Comparison of ENCODE assay signal across 8 cellular contexts in the genomic region with DNA sequence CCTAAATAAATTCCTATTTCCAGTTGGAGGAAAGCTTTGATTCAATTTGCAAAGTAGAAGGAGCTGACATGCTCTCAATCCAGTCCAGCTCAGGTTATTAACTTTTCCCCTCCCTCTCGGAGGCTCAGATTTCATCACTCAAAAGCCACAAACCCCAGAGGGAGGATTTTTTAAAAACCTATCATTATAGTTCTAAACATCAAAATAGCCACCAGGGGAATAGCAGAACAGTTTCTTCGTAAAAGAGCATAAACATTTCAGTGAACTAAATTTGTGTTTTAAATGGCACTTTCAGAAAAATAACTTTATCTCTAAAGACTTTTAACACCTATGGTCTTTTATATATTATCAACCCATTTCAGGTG. TPM values are rescaled to one million over a fixed set of nuclear protein-coding genes. Genes with fewer than 3 reads are reported as not detected.
DNase-seq lines count a peak whose midpoint lies in the region; ATAC-seq and TF ChIP-seq lines count a peak whose summit lies in the region.

No MANE protein-coding gene starts in this region.

- no peaks in the 10 kb centered on the region for H3K9me3 ChIP-seq in CD8-positive, alpha-beta memory T cell (ENCODE audit: low read length)
- H3K9me3 ChIP-seq in adipocyte (ENCODE audit: control insufficient read depth, low read length) (no peaks in the 10 kb centered on the region), lung (ENCODE audit: control insufficient read depth in 2 of 2, insufficient read depth in 1 of 2, low read length in 1 of 2) (no peaks in the 10 kb centered on the region)

- peak overlapping the region; percentile 71 for H3K4me3 ChIP-seq in CD8-positive, alpha-beta memory T cell (ENCODE audit: low read length)
- H3K4me3 ChIP-seq in adipocyte (ENCODE audit: low read length) (peak overlapping the region; percentile 9), lung (no peak overlapping the region)

- 17 to 33% methylated on average over 2 of the region's 2 CpGs for WGBS in lung, 2 donors

- CTCF ChIA-PET in CD8-positive, alpha-beta memory T cell (lab: Charles Lee) = interaction anchor here (1.0 to 8.4 kb wide), 9 partner anchors 10 to 71 kb away, joined by 3 to 72 read pairs (median 15); partner anchors contain the start of gene GPRIN3

- POLR2A ChIA-PET in CD8-positive, alpha-beta memory T cell (lab: Charles Lee) = interaction anchor here (1.0 to 3.5 kb wide), 5 partner anchors 9 to 46 kb away, joined by 3 to 35 read pairs (median 4); partner anchors contain the start of gene GPRIN3

- no peaks in the 10 kb centered on the region for H3K27me3 Mint-ChIP-seq in CD8-positive, alpha-beta memory T cell

- peak overlapping the region; percentile 93 to 100 (median 98) for H3K27ac Mint-ChIP-seq in CD8-positive, alpha-beta memory T cell

- peak overlapping the region; percentile 65 for H3K27ac ChIP-seq in CD8-positive, alpha-beta memory T cell (ENCODE audit: low read depth, low read length)
- peak overlapping the region in 1 of 2 donors; percentile 95 for H3K27ac ChIP-seq in lung (ENCODE audit: low read depth in 1 of 2, low read length in 1 of 2)

- H3K4me1 ChIP-seq in CD8-positive, alpha-beta memory T cell (ENCODE audit: insufficient read depth, low read length) = peaks cover 87% of the 10 kb centered on the region
- H3K4me1 ChIP-seq in adipocyte (ENCODE audit: control insufficient read depth, insufficient read depth, low read length) (peaks cover 24% of the 10 kb centered on the region), lung (ENCODE audit: control insufficient read depth in 2 of 2, insufficient read depth in 2 of 2, low read length in 2 of 2) (peaks cover 0 to 21% of the 10 kb centered on the region in 2 donors)

- peak in 3 of 5 donors; percentile 56 to 74 (median 57) for DNase-seq in CD8-positive, alpha-beta memory T cell
- peak; percentile 11 to 13 for DNase-seq in Kasumi-1 (lab: John Stamatoyannopoulos, UW)
- peak; percentile 79 for DNase-seq in adipocyte (ENCODE audit: low read depth)
- no peak for DNase-seq in lung (ENCODE audit: low spot score)
- no peak for DNase-seq in OCI-M2 (lab: John Stamatoyannopoulos, UW; ENCODE audit: unreplicated experiment)
- no peak for DNase-seq in stimulated activated CD4-positive, alpha-beta T cell treated with anti-CD3 and anti-CD28 coated beads, Interleukin-4, amount 100 ng/mL, for 4 hours
- DNase-seq in T-helper 9 cell = no peak

- H3K9ac ChIP-seq in adipocyte (ENCODE audit: low read length) = no peak overlapping the region

- peak; percentile 14 for ATAC-seq in lung (ENCODE audit: insufficient read depth, low FRiP score)
- no peak for ATAC-seq in HG03565 (IDR thresholded peaks at IDR 0.05; ENCODE audit: unreplicated experiment)

- H3K9me3 Mint-ChIP-seq in CD8-positive, alpha-beta memory T cell = no peaks in the 10 kb centered on the region

- H3K27me3 ChIP-seq in CD8-positive, alpha-beta memory T cell (ENCODE audit: insufficient read depth, low read length, poor library complexity, severe bottlenecking) = no peaks in the 10 kb centered on the region
- H3K27me3 ChIP-seq in adipocyte (replicated peaks; ENCODE audit: control insufficient read depth, insufficient read depth, low read length) = peaks cover 6% of the 10 kb centered on the region
- no peaks in the 10 kb centered on the region for H3K27me3 ChIP-seq in lung (ENCODE audit: control insufficient read depth, insufficient read depth)

- no peak for TF ChIP-seq CTCF in lung (IDR thresholded peaks at IDR 0.05; ENCODE audit: control extremely low read depth, extremely low read depth)

- H3K36me3 Mint-ChIP-seq in CD8-positive, alpha-beta memory T cell = peaks cover 0 to 6% (median 2%) of the 10 kb centered on the region in 3 donors

- peak overlapping the region; percentile 85 to 96 (median 90) for H3K4me3 Mint-ChIP-seq in CD8-positive, alpha-beta memory T cell

- no peaks in the 10 kb centered on the region for H3K36me3 ChIP-seq in CD8-positive, alpha-beta memory T cell (ENCODE audit: insufficient read depth, low read length)
- no peaks in the 10 kb centered on the region for H3K36me3 ChIP-seq in adipocyte (ENCODE audit: control insufficient read depth, insufficient read depth, low read length, severe bottlenecking)
- H3K36me3 ChIP-seq in lung (ENCODE audit: control insufficient read depth in 2 of 2, insufficient read depth in 2 of 2, low read length in 2 of 2) = no peaks in the 10 kb centered on the region

- H3K4me1 Mint-ChIP-seq in CD8-positive, alpha-beta memory T cell = peaks cover 78 to 97% (median 96%) of the 10 kb centered on the region in 3 donors

RNA-seq across cellular contexts. Expression of gene GPRIN3, which starts 8.8 kb away (rescaled TPM):
- total RNA-seq in CD8-positive, alpha-beta memory T cell = 10 to 100 TPM; 15.6 to 16.2 TPM
- 16.5 TPM for polyA plus RNA-seq in CD8-positive, alpha-beta memory T cell
- total RNA-seq in lung = 10 to 100 TPM in 1 of 2 donors, 1 to 10 TPM in 1; 5.4 to 14.4 TPM
- 1 to 10 TPM; 1.6 to 3.2 TPM for polyA plus RNA-seq in lung

Comparison
In these comparisons a context has a peak if more than half of its experiments do, and no peak if none do; other contexts are left out.
1. DNase-seq: peak in CD8-positive, alpha-beta memory T cell (3 of 5), Kasumi-1 (2 of 2) and adipocyte (single experiment); none in lung (single experiment), OCI-M2 (single experiment), stimulated activated CD4-positive, alpha-beta T cell treated with anti-CD3 and anti-CD28 coated beads, Interleukin-4, amount 100 ng/mL, for 4 hours (0 of 2) and T-helper 9 cell (single experiment).